In the genomic region with DNA sequence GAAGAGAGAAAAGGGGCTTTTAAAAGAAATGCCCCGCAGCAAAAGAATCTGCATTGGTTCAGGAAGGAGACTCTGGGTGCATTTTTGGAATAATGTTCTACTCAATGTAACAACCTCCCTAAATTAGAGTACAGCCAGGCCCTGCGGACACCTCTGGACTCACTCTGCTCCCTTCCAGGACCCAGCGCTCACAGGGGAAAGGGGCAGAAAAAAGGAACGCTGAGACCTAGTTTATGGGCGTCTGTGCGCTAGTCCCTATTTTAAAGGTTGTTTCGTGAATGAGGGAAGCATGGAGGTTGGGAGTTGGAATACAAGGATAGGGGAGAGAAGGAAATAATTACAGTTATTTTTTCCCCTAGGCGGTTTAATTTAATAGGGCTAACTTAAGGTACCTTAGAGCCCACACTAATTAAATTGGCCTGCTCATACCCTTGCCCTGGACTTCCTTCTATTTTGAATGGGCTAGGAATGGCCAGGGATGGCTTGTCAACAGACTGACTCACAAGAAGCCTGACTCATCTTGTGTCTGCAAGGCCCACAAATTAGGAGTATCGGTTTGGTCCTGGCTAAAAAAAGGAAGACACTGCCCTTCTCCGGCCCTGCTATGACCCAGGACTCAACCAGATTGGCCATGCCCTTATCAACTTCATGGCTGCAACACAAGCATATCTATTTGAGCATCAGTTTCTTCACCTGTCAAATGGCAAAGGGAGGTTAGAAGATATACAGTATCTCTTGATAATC, we compare ENCODE assay signal across 2 cellular contexts.
TF ChIP-seq lines count a peak whose summit lies in the region.

No MANE protein-coding gene starts in this region.

TF ChIP-seq in endothelial cell of umbilical vein, 7 proteins besides CTCF, POLR2A, EP300 and RAD21 (continued from another document):
- TF ChIP-seq, protein P1, sequence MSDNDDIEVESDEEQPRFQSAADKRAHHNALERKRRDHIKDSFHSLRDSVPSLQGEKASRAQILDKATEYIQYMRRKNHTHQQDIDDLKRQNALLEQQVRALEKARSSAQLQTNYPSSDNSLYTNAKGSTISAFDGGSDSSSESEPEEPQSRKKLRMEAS (IDR thresholded peaks at IDR 0.05; ENCODE audit: insufficient read depth, insufficient read length) = no peak
- peak; percentile 71 for TF ChIP-seq JUN (IDR thresholded peaks at IDR 0.05; ENCODE audit: borderline replicate concordance, insufficient read depth, insufficient read length, low read depth)

TF ChIP-seq in neural cell, 6 proteins besides CTCF, POLR2A, EP300 and RAD21 (continued from another document):
- TF ChIP-seq, protein P2, sequence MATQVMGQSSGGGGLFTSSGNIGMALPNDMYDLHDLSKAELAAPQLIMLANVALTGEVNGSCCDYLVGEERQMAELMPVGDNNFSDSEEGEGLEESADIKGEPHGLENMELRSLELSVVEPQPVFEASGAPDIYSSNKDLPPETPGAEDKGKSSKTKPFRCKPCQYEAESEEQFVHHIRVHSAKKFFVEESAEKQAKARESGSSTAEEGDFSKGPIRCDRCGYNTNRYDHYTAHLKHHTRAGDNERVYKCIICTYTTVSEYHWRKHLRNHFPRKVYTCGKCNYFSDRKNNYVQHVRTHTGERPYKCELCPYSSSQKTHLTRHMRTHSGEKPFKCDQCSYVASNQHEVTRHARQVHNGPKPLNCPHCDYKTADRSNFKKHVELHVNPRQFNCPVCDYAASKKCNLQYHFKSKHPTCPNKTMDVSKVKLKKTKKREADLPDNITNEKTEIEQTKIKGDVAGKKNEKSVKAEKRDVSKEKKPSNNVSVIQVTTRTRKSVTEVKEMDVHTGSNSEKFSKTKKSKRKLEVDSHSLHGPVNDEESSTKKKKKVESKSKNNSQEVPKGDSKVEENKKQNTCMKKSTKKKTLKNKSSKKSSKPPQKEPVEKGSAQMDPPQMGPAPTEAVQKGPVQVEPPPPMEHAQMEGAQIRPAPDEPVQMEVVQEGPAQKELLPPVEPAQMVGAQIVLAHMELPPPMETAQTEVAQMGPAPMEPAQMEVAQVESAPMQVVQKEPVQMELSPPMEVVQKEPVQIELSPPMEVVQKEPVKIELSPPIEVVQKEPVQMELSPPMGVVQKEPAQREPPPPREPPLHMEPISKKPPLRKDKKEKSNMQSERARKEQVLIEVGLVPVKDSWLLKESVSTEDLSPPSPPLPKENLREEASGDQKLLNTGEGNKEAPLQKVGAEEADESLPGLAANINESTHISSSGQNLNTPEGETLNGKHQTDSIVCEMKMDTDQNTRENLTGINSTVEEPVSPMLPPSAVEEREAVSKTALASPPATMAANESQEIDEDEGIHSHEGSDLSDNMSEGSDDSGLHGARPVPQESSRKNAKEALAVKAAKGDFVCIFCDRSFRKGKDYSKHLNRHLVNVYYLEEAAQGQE (IDR thresholded peaks at IDR 0.05; ENCODE audit: borderline replicate concordance) = peak; percentile 7
